ENCODE assay signal across 17 cellular contexts in the genomic region with DNA sequence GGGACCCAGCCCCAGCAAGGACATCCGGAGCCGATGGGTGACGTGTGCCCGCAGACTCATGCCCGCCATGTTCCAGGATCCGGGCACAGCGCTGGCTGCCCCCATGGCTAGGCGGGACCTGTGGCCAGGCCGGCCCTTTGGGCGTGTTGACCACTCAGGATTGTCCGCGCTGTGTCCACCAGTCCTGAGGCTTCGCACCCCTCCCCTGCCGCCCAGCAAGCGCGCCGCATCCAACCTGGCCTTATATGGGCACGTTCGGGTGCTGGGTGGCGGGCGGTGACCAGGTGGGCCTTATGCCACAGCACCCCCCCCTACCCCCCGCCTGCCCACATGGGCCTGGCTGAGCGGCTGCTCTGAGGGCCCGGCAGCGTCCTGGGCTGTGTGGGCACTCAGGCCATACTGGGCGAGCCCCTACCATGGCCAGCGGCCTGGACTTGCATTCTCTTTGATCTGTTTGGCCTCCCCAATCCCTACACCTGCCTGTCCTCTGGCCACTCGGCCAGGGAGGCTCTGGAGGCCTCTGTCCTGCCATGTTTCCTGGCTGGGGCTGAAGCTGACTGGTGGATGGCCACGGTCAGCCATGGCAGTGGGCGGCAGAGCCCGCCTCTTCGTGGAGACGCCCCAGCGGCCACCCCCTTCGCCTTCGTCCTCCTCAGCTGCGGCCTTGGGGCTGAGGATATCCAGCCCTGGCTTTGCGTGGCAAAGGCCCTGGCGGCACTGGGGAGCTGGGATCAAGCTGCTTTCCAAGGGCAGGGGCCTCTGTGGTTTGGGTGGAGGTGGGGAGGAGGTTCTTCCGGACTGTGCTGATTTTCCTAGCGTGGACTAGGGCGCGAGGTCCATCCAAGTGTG. TPM values are rescaled to one million over a fixed set of nuclear protein-coding genes. Genes with fewer than 3 reads are reported as not detected.
DNase-seq lines count a peak whose midpoint lies in the region; ATAC-seq and TF ChIP-seq lines count a peak whose summit lies in the region.
"Had no signal": no experiment of that assay in that cellular context is flagged by ENCODE, and none has a peak within 500 bp of the region (broad histone marks: within the 10 kb centered on the region; RNA-seq: fewer than 3 reads in every experiment).

No MANE protein-coding gene starts in this region.

- peaks cover 17% of the 10 kb centered on the region; the same call in 1 of the 2 replicates for H3K79me2 ChIP-seq in Loucy (ENCODE audit: insufficient read depth, low read length)

- no peak overlapping the region for H2BK120ac ChIP-seq in neuronal stem cell (ENCODE audit: low read depth, low read length)

- H3K4me2 ChIP-seq in Loucy (ENCODE audit: low read depth, low read length, poor library complexity, severe bottlenecking) (peak overlapping the region; percentile 74), neuronal stem cell (ENCODE audit: insufficient read depth, low read length, poor library complexity, severe bottlenecking) (no peak overlapping the region)

- H4K91ac ChIP-seq in neuronal stem cell (ENCODE audit: low read depth, low read length, poor library complexity): no peak overlapping the region

- peak overlapping the region; percentile 72 for H3K18ac ChIP-seq in neuronal stem cell (ENCODE audit: low read length)

- H3K4me1 ChIP-seq in Loucy (ENCODE audit: insufficient read depth, low read length, poor library complexity, severe bottlenecking) (peaks cover 27% of the 10 kb centered on the region), neuronal stem cell (ENCODE audit: control insufficient read depth in 2 of 2, insufficient read depth in 1 of 2, low read depth in 1 of 2, low read length in 2 of 2) (peaks cover 52% of the 10 kb centered on the region in 2 donors)

- H3K23ac ChIP-seq in neuronal stem cell (ENCODE audit: low read depth, low read length, poor library complexity): peak overlapping the region; percentile 86

- peaks cover 37% of the 10 kb centered on the region for H3K79me1 ChIP-seq in neuronal stem cell (ENCODE audit: low read depth, low read length)

- no CpG with 5 or more reads among the region's 43 CpGs for WGBS in neuronal stem cell (ENCODE audit: extremely low coverage in 2 of 2, insufficient read length in 2 of 2, insufficient replicate concordance in 1 of 2), 2 donors

- H3K27me3 ChIP-seq in Loucy (ENCODE audit: insufficient read depth, low read length, poor library complexity, severe bottlenecking) (peaks cover 8% of the 10 kb centered on the region), neuronal stem cell (ENCODE audit: control insufficient read depth in 3 of 3, insufficient read depth in 3 of 3, low read depth in 1 of 3, low read length in 3 of 3) (peaks cover 11 to 22% (median 22%) of the 10 kb centered on the region in 3 experiments)

- no peak overlapping the region for H3K27ac Mint-ChIP-seq in activated CD8-positive, alpha-beta T cell treated with anti-CD3 and anti-CD28 coated beads for 36 hours
- no peak overlapping the region for H3K27ac Mint-ChIP-seq in activated CD8-positive, alpha-beta T cell treated with anti-CD3 and anti-CD28 coated beads, Interleukin-2, amount 10 ng/mL, durations not matched to agents 7 days and 5 days
- H3K27ac Mint-ChIP-seq in central memory CD8-positive, alpha-beta T cell (ENCODE audit: low read depth): no peak overlapping the region
- H3K27ac Mint-ChIP-seq: activated naive CD8-positive, alpha-beta T cell treated with anti-CD3 and anti-CD28 coated beads, Interleukin-2, amount 10 ng/mL, durations not matched to agents 7 days and 5 days; stimulated activated naive CD8-positive, alpha-beta T cell treated with anti-CD3 and anti-CD28 coated beads, Interleukin-15, amount 100 ng/mL, for 72 hours had no signal

- peak overlapping the region; percentile 25 for H3K27ac ChIP-seq in neuronal stem cell (replicated peaks; ENCODE audit: low read length)

- H4K8ac ChIP-seq in neuronal stem cell (ENCODE audit: low read depth, low read length): no peak overlapping the region

- no peaks in the 10 kb centered on the region for H3K9me3 ChIP-seq in Loucy (ENCODE audit: insufficient read depth, low read depth, low read length)
- H3K9me3 ChIP-seq in neuronal stem cell (replicated peaks in 1 of 2; ENCODE audit: control insufficient read depth in 2 of 2, insufficient read depth in 1 of 2, low read depth in 1 of 2, low read length in 2 of 2): no peaks in the 10 kb centered on the region
- H3K9me3 ChIP-seq: A549 had no signal

- peaks cover 20% of the 10 kb centered on the region for H4K20me1 ChIP-seq in Loucy (ENCODE audit: insufficient read depth, low read length, poor library complexity, severe bottlenecking)

- H2AFZ ChIP-seq in Loucy (ENCODE audit: low read length): no peak overlapping the region
- H2AFZ ChIP-seq in neuronal stem cell (ENCODE audit: low read length): no peak overlapping the region

- intact Hi-C loops in activated CD8-positive, alpha-beta T cell treated with anti-CD3 and anti-CD28 coated beads for 36 hours (cut with micrococcal nuclease): no loop called here

- H3K36me3 ChIP-seq in Loucy (ENCODE audit: insufficient read depth, low read length) (no peaks in the 10 kb centered on the region), neuronal stem cell (replicated peaks in 1 of 2; ENCODE audit: control insufficient read depth in 2 of 2, insufficient read depth in 2 of 2, low read length in 2 of 2) (peaks cover 7 to 20% of the 10 kb centered on the region in 2 donors)

- peak overlapping the region; percentile 68 for H3K4ac ChIP-seq in neuronal stem cell (ENCODE audit: low read length)

- no peak for TF ChIP-seq CTCF in activated CD8-positive, alpha-beta T cell treated with anti-CD3 and anti-CD28 coated beads for 36 hours (IDR thresholded peaks at IDR 0.05)
- no peak for TF ChIP-seq CTCF in Loucy (conservative IDR thresholded peaks at IDR 0.05; ENCODE audit: low read length)

- no peaks in the 10 kb centered on the region for H3K9me3 Mint-ChIP-seq in activated CD8-positive, alpha-beta T cell treated with anti-CD3 and anti-CD28 coated beads for 36 hours
- H3K9me3 Mint-ChIP-seq in activated CD8-positive, alpha-beta T cell treated with anti-CD3 and anti-CD28 coated beads, Interleukin-2, amount 10 ng/mL, durations not matched to agents 7 days and 5 days (ENCODE audit: insufficient read depth): no peaks in the 10 kb centered on the region
- H3K9me3 Mint-ChIP-seq in central memory CD8-positive, alpha-beta T cell: no peaks in the 10 kb centered on the region
- H3K9me3 Mint-ChIP-seq: activated naive CD8-positive, alpha-beta T cell treated with anti-CD3 and anti-CD28 coated beads, Interleukin-2, amount 10 ng/mL, durations not matched to agents 7 days and 5 days; stimulated activated naive CD8-positive, alpha-beta T cell treated with anti-CD3 and anti-CD28 coated beads, Interleukin-15, amount 100 ng/mL, for 72 hours had no signal

- H3K14ac ChIP-seq in neuronal stem cell (ENCODE audit: low read length): peak overlapping the region; percentile 75

- H3K4me3 ChIP-seq in Loucy (ENCODE audit: low read length, poor library complexity, severe bottlenecking) (no peak overlapping the region), neuronal stem cell (ENCODE audit: low read length in 2 of 2) (peak overlapping the region; percentile 3 to 55)

- peak overlapping the region; percentile 17 for H3K4me3 Mint-ChIP-seq in activated CD8-positive, alpha-beta T cell treated with anti-CD3 and anti-CD28 coated beads for 36 hours
- H3K4me3 Mint-ChIP-seq in activated CD8-positive, alpha-beta T cell treated with anti-CD3 and anti-CD28 coated beads, Interleukin-2, amount 10 ng/mL, durations not matched to agents 7 days and 5 days: no peak overlapping the region
- peak overlapping the region; percentile 66 for H3K4me3 Mint-ChIP-seq in central memory CD8-positive, alpha-beta T cell

- CTCF ChIA-PET in activated CD8-positive, alpha-beta T cell treated with anti-CD3 and anti-CD28 coated beads for 36 hours (lab: Charles Lee): interaction anchor here (1.6 kb wide), 1 partner anchor 271 kb away, joined by 3 read pairs; no protein-coding TSS in a partner anchor
- CTCF ChIA-PET in activated CD8-positive, alpha-beta T cell treated with anti-CD3 and anti-CD28 coated beads, Interleukin-2, amount 10 ng/mL, durations not matched to agents 7 days and 5 days (lab: Charles Lee): no interaction called here

- peaks cover 6% of the 10 kb centered on the region for H3K27me3 Mint-ChIP-seq in activated CD8-positive, alpha-beta T cell treated with anti-CD3 and anti-CD28 coated beads for 36 hours
- H3K27me3 Mint-ChIP-seq in activated CD8-positive, alpha-beta T cell treated with anti-CD3 and anti-CD28 coated beads, Interleukin-2, amount 10 ng/mL, durations not matched to agents 7 days and 5 days (ENCODE audit: low read depth): peaks cover 8% of the 10 kb centered on the region
- peaks cover 8% of the 10 kb centered on the region for H3K27me3 Mint-ChIP-seq in central memory CD8-positive, alpha-beta T cell

- H3F3A ChIP-seq in Loucy (ENCODE audit: low read depth): no peaks in the 10 kb centered on the region

- DNase-seq in activated CD8-positive, alpha-beta T cell treated with anti-CD3 and anti-CD28 coated beads for 36 hours: no peak
- no peak for DNase-seq in activated CD8-positive, alpha-beta T cell treated with anti-CD3 and anti-CD28 coated beads, Interleukin-2, amount 10 ng/mL, durations not matched to agents 7 days and 5 days
- DNase-seq in central memory CD8-positive, alpha-beta T cell (ENCODE audit: low spot score in 2 of 2): no peak
- DNase-seq in neuronal stem cell (ENCODE audit: low spot score): no peak
- no peak for DNase-seq in NCI-H1436 treated with DMSO at 0.1 percent for 48 hours (lab: John Stamatoyannopoulos, UW)
- DNase-seq in DMS79 treated with DMSO at 0.1 percent for 48 hours (lab: John Stamatoyannopoulos, UW): no peak
- DNase-seq in NCI-H1092 (lab: John Stamatoyannopoulos, UW): no peak
- DNase-seq: activated naive CD8-positive, alpha-beta T cell treated with anti-CD3 and anti-CD28 coated beads, Interleukin-2, amount 10 ng/mL, durations not matched to agents 7 days and 5 days; EL; left colon; NCI-H1092 treated with DMSO at 0.1 percent for 48 hours; stimulated activated CD4-positive, alpha-beta T cell treated with anti-CD3 and anti-CD28 coated beads, Interleukin-12 subunit alpha, Interleukin-12 subunit beta, amount 100 ng/mL, for 4 hours; stimulated activated naive CD8-positive, alpha-beta T cell treated with anti-CD3 and anti-CD28 coated beads, Interleukin-15, amount 100 ng/mL, for 72 hours; SW 1271; WERI-Rb-1 had no signal

- H3K9ac ChIP-seq in Loucy (ENCODE audit: low read depth, low read length, poor library complexity, severe bottlenecking): no peak overlapping the region
- peak overlapping the region; percentile 74 for H3K9ac ChIP-seq in neuronal stem cell (ENCODE audit: low read depth, low read length, poor library complexity)

- POLR2A ChIA-PET in activated CD8-positive, alpha-beta T cell treated with anti-CD3 and anti-CD28 coated beads for 36 hours (lab: Charles Lee): interaction anchor here (0.6 to 1.3 kb wide), 2 partner anchors 10 to 14 kb away, joined by 3 read pairs; no protein-coding TSS in a partner anchor
- POLR2A ChIA-PET in activated CD8-positive, alpha-beta T cell treated with anti-CD3 and anti-CD28 coated beads, Interleukin-2, amount 10 ng/mL, durations not matched to agents 7 days and 5 days (lab: Charles Lee): interaction anchor here (0.6 kb wide), 1 partner anchor 540 kb away, joined by 3 read pairs; no protein-coding TSS in a partner anchor

- H2BK5ac ChIP-seq in neuronal stem cell (ENCODE audit: low read length): peak overlapping the region; percentile 87

- H3K36me3 Mint-ChIP-seq in activated CD8-positive, alpha-beta T cell treated with anti-CD3 and anti-CD28 coated beads for 36 hours (ENCODE audit: low read depth): peaks cover 4% of the 10 kb centered on the region
- no peaks in the 10 kb centered on the region for H3K36me3 Mint-ChIP-seq in activated CD8-positive, alpha-beta T cell treated with anti-CD3 and anti-CD28 coated beads, Interleukin-2, amount 10 ng/mL, durations not matched to agents 7 days and 5 days (ENCODE audit: low read depth)
- peaks cover 9% of the 10 kb centered on the region for H3K36me3 Mint-ChIP-seq in central memory CD8-positive, alpha-beta T cell (ENCODE audit: insufficient read depth)
- H3K36me3 Mint-ChIP-seq: activated naive CD8-positive, alpha-beta T cell treated with anti-CD3 and anti-CD28 coated beads, Interleukin-2, amount 10 ng/mL, durations not matched to agents 7 days and 5 days had no signal

- H2BK12ac ChIP-seq in neuronal stem cell (ENCODE audit: low read length): peak overlapping the region; percentile 90

- H2BK15ac ChIP-seq in neuronal stem cell (ENCODE audit: low read length): peak overlapping the region; percentile 96

- no peak for ATAC-seq in activated CD8-positive, alpha-beta T cell treated with anti-CD3 and anti-CD28 coated beads for 36 hours
- ATAC-seq in activated CD8-positive, alpha-beta T cell treated with anti-CD3 and anti-CD28 coated beads, Interleukin-2, amount 10 ng/mL, durations not matched to agents 7 days and 5 days: no peak
- no peak for ATAC-seq in central memory CD8-positive, alpha-beta T cell (replicated peaks; ENCODE audit: extremely low read depth, poor library complexity, severe bottlenecking)
- ATAC-seq: A549; left colon; stimulated activated naive CD8-positive, alpha-beta T cell treated with anti-CD3 and anti-CD28 coated beads, Interleukin-15, amount 100 ng/mL, for 72 hours had no signal

- peaks cover 8% of the 10 kb centered on the region for H3K4me1 Mint-ChIP-seq in activated CD8-positive, alpha-beta T cell treated with anti-CD3 and anti-CD28 coated beads for 36 hours (ENCODE audit: low read depth)
- peaks cover 21% of the 10 kb centered on the region for H3K4me1 Mint-ChIP-seq in activated CD8-positive, alpha-beta T cell treated with anti-CD3 and anti-CD28 coated beads, Interleukin-2, amount 10 ng/mL, durations not matched to agents 7 days and 5 days (ENCODE audit: low read depth)
- H3K4me1 Mint-ChIP-seq in central memory CD8-positive, alpha-beta T cell: peaks cover 16% of the 10 kb centered on the region

- peak overlapping the region; percentile 99 for H2AK5ac ChIP-seq in neuronal stem cell (ENCODE audit: low read depth, low read length)

- H3K9me2 ChIP-seq in Loucy (replicated peaks; ENCODE audit: low read depth, low read length): no peaks in the 10 kb centered on the region

RNA-seq across cellular contexts. Expression of a gene that starts 2.0 kb away (rescaled TPM):
- 10 to 100 TPM; 16.2 to 18.0 TPM for total RNA-seq in activated CD8-positive, alpha-beta T cell treated with anti-CD3 and anti-CD28 coated beads for 36 hours
- total RNA-seq in activated CD8-positive, alpha-beta T cell treated with anti-CD3 and anti-CD28 coated beads, Interleukin-2, amount 10 ng/mL, durations not matched to agents 7 days and 5 days: 10 to 100 TPM in 1 of 2 experiments, 1 to 10 TPM in 1; 8.1 to 10.1 TPM
- 67.8 TPM for polyA plus RNA-seq in neuronal stem cell (2013, experiment 1 of 2)
- polyA plus RNA-seq in neuronal stem cell (2013, experiment 2 of 2): 66.3 TPM

RNA-seq across cellular contexts. Expression of a gene that starts 20.2 kb away (rescaled TPM):
- total RNA-seq in activated CD8-positive, alpha-beta T cell treated with anti-CD3 and anti-CD28 coated beads for 36 hours: under 1 TPM in 1 of 2 experiments, not detected in 1; 0.27 TPM
- under 1 TPM in 1 of 2 experiments, not detected in 1; 0.45 TPM for total RNA-seq in activated CD8-positive, alpha-beta T cell treated with anti-CD3 and anti-CD28 coated beads, Interleukin-2, amount 10 ng/mL, durations not matched to agents 7 days and 5 days
- polyA plus RNA-seq in neuronal stem cell (2013, experiment 1 of 2): 0.13 TPM
- 0.15 TPM for polyA plus RNA-seq in neuronal stem cell (2013, experiment 2 of 2)

RNA-seq across cellular contexts. Expression of a gene that starts 26.6 kb away (rescaled TPM):
- 1 to 10 TPM; 4.8 to 5.4 TPM for total RNA-seq in activated CD8-positive, alpha-beta T cell treated with anti-CD3 and anti-CD28 coated beads for 36 hours
- total RNA-seq in activated CD8-positive, alpha-beta T cell treated with anti-CD3 and anti-CD28 coated beads, Interleukin-2, amount 10 ng/mL, durations not matched to agents 7 days and 5 days: 10 to 100 TPM; 19.0 to 20.9 TPM
- polyA plus RNA-seq in neuronal stem cell (2013, experiment 1 of 2): 6.9 TPM
- polyA plus RNA-seq in neuronal stem cell (2013, experiment 2 of 2): 5.7 TPM

RNA-seq across cellular contexts. Expression of a gene that starts 40.1 kb away (rescaled TPM):
- 10 to 100 TPM; 14.3 to 16.7 TPM for total RNA-seq in activated CD8-positive, alpha-beta T cell treated with anti-CD3 and anti-CD28 coated beads for 36 hours
- 10 to 100 TPM; 15.9 to 16.2 TPM for total RNA-seq in activated CD8-positive, alpha-beta T cell treated with anti-CD3 and anti-CD28 coated beads, Interleukin-2, amount 10 ng/mL, durations not matched to agents 7 days and 5 days
- 5.4 TPM for polyA plus RNA-seq in neuronal stem cell (2013, experiment 1 of 2)
- 5.2 TPM for polyA plus RNA-seq in neuronal stem cell (2013, experiment 2 of 2)
